16 cellular contexts compared by ENCODE assay signal in the genomic region with DNA sequence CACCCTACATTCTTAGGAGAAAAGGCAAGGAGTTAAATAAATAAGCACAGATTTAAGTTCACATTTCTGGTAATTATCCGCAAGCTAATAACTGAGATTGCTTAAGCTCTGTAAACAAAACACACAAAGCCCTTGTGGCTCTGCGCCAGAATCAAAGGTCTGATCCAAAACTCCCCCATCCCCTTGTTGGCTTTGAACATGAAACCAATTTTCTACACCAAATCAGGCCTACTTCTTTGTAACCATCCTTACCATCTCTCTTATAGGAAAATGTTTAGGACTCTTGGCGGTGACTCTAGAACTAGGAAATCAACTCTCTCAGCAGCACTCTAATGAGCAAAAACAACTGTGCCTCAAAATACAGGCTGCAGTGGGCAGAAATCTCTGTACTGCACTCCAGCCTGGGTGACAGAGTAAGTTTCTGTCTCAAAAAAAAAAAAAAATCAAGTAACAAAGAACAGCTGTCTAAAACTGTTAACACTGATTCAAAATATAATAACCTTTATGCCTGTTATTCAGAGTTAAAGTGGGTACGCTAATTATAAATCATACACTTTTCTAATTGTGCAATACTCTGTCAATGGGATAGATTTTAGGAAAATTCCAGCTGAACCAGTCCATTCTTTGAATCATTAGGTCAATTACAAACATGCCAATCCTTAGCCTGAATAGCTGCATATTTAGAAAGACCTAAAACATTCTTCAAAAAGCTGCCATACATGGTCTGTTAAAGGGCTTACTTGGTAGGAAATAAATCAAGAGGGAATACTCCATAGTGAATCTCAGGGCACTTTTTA. TPM values are rescaled to one million over a fixed set of nuclear protein-coding genes. Genes with fewer than 3 reads are reported as not detected.
A peak's percentile ranks its signal among the peaks of the same experiment; 100 is the strongest.
DNase-seq lines count a peak whose midpoint lies in the region; ATAC-seq, FAIRE-seq and TF ChIP-seq lines count a peak whose summit lies in the region.
"Had no signal": no experiment of that assay in that cellular context is flagged by ENCODE, and none has a peak within 500 bp of the region (broad histone marks: within the 10 kb centered on the region; RNA-seq: fewer than 3 reads in every experiment).

No MANE protein-coding gene starts in this region.

- no peak for FAIRE-seq in K562 (lab: Jason Lieb, UNC)

- TF ChIP-seq RAD21 in K562 (CRISPR knock-in tag; conservative IDR thresholded peaks at IDR 0.05 in 1 of 2, IDR thresholded peaks at IDR 0.05 in 1 of 2), result no peak

- H3K4me3 ChIP-seq in A673 (ENCODE audit: low read depth, low read length, poor library complexity, severe bottlenecking) (no peak overlapping the region), K562 (no peak overlapping the region)

- no peak overlapping the region for H2AFZ ChIP-seq in K562 (ENCODE audit: low read depth, low read length)

- H3K9me3 Mint-ChIP-seq in mesothelial cell of epicardium, result peaks cover 3% of the 10 kb centered on the region
- H3K9me3 Mint-ChIP-seq: activated naive CD8-positive, alpha-beta T cell treated with anti-CD3 and anti-CD28 coated beads, Interleukin-2, amount 10 ng/mL, durations not matched to agents 7 days and 5 days; natural killer cell treated with Interleukin-12 subunit alpha and Interleukin-12 subunit beta and Interleukin-15 and Interleukin-18, amount 100 ng/mL, for 72 hours had no signal

- ATAC-seq in K562, result no peak
- no peak for ATAC-seq in GM18873 (IDR thresholded peaks at IDR 0.05; ENCODE audit: low FRiP score, unreplicated experiment)
- ATAC-seq: activated CD8-positive, alpha-beta T cell treated with anti-CD3 and anti-CD28 coated beads, Interleukin-2, amount 10 ng/mL, durations not matched to agents 7 days and 5 days; natural killer cell treated with Interleukin-12 subunit alpha and Interleukin-12 subunit beta and Interleukin-15 and Interleukin-18, amount 100 ng/mL, for 72 hours had no signal

- H3K9me3 ChIP-seq in A673 (ENCODE audit: low read depth, low read length, poor library complexity, severe bottlenecking) (no peaks in the 10 kb centered on the region), K562 (replicated peaks; ENCODE audit: control insufficient read depth, insufficient read depth, low read depth, low read length) (peaks cover 2% of the 10 kb centered on the region)

- no peaks in the 10 kb centered on the region for H3K36me3 ChIP-seq in A673 (ENCODE audit: insufficient read depth, low read length, poor library complexity, severe bottlenecking)
- peaks cover 11% of the 10 kb centered on the region for H3K36me3 ChIP-seq in K562 (ENCODE audit: control insufficient read depth, insufficient read depth, low read length)

- DNase-seq in A673 (ENCODE audit: low spot score), result peak; percentile 44
- DNase-seq in HT-29 (ENCODE audit: low spot score), result peak; percentile 68
- no peak for DNase-seq in K562 (ENCODE audit: extremely low read depth in 1 of 4, low spot score in 3 of 4)
- no peak for DNase-seq in mesothelial cell of epicardium (ENCODE audit: low spot score in 2 of 2, unreplicated experiment in 2 of 2)
- DNase-seq in stimulated activated CD4-positive, alpha-beta T cell treated with anti-CD3 and anti-CD28 coated beads, Interleukin-4, amount 100 ng/mL, for 1 hour, result no peak
- no peak for DNase-seq in NCI-H128 (lab: John Stamatoyannopoulos, UW; ENCODE audit: unreplicated experiment)
- no peak for DNase-seq in activated naive CD4-positive, alpha-beta T cell treated with Interleukin-2 at 50 U/mL for 16 hours
- DNase-seq: activated CD8-positive, alpha-beta T cell treated with anti-CD3 and anti-CD28 coated beads, Interleukin-2, amount 10 ng/mL, durations not matched to agents 7 days and 5 days; activated naive CD8-positive, alpha-beta T cell treated with anti-CD3 and anti-CD28 coated beads, Interleukin-2, amount 10 ng/mL, durations not matched to agents 7 days and 5 days; effector CD4-positive, alpha-beta T cell; GOT3; KG1; NCI-H524 treated with DMSO at 0.1 percent for 48 hours; stimulated activated naive CD4-positive, alpha-beta T cell had no signal

- no TSS peak for BruUV-seq in A673 (replicated peaks; lab: Mats Ljungman, UMichigan)
- BruUV-seq in K562 (replicated peaks; lab: Mats Ljungman, UMichigan), result no TSS peak

- TF ChIP-seq POLR2A in K562 (conservative IDR thresholded peaks at IDR 0.05), result no peak

- in situ Hi-C loops in K562 (cut with MboI), result no loop called here

- H3K27ac Mint-ChIP-seq in mesothelial cell of epicardium, result peak overlapping the region; percentile 90
- H3K27ac Mint-ChIP-seq: activated CD8-positive, alpha-beta T cell treated with anti-CD3 and anti-CD28 coated beads, Interleukin-2, amount 10 ng/mL, durations not matched to agents 7 days and 5 days; activated naive CD8-positive, alpha-beta T cell treated with anti-CD3 and anti-CD28 coated beads, Interleukin-2, amount 10 ng/mL, durations not matched to agents 7 days and 5 days; natural killer cell treated with Interleukin-12 subunit alpha and Interleukin-12 subunit beta and Interleukin-15 and Interleukin-18, amount 100 ng/mL, for 72 hours had no signal

- peaks cover 30% of the 10 kb centered on the region for H3K4me1 ChIP-seq in A673 (ENCODE audit: insufficient read depth, low read length, poor library complexity, severe bottlenecking)
- peaks cover 37 to 51% of the 10 kb centered on the region in 2 experiments; a peak in 4 of 5 replicates for H3K4me1 ChIP-seq in K562 (replicated peaks in 1 of 2; ENCODE audit: control insufficient read depth in 2 of 2, insufficient read depth in 2 of 2, low read length in 2 of 2)

- WGBS in K562 (ENCODE audit: insufficient coverage, low coverage, missing lambda C conversion rate), result 95% methylated on average over 4 of the region's 4 CpGs

- no peaks in the 10 kb centered on the region for H3K27me3 Mint-ChIP-seq in mesothelial cell of epicardium (ENCODE audit: low read depth)
- H3K27me3 Mint-ChIP-seq: activated naive CD8-positive, alpha-beta T cell treated with anti-CD3 and anti-CD28 coated beads, Interleukin-2, amount 10 ng/mL, durations not matched to agents 7 days and 5 days; natural killer cell treated with Interleukin-12 subunit alpha and Interleukin-12 subunit beta and Interleukin-15 and Interleukin-18, amount 100 ng/mL, for 72 hours had no signal

- intact Hi-C loops in A673 (cut with micrococcal nuclease; ENCODE audit: unreplicated experiment), result no loop called here
- intact Hi-C loops in K562 (cut with micrococcal nuclease), result loop anchor here (2.0 to 10.0 kb wide), 2 partner anchors 101 to 199 kb away; no protein-coding TSS in a partner anchor

- no peaks in the 10 kb centered on the region for H3K9me1 ChIP-seq in K562 (ENCODE audit: control insufficient read depth, insufficient read depth, low read length)

- no peak overlapping the region for H3K4me3 Mint-ChIP-seq in mesothelial cell of epicardium
- H3K4me3 Mint-ChIP-seq: activated CD8-positive, alpha-beta T cell treated with anti-CD3 and anti-CD28 coated beads, Interleukin-2, amount 10 ng/mL, durations not matched to agents 7 days and 5 days; activated naive CD8-positive, alpha-beta T cell treated with anti-CD3 and anti-CD28 coated beads, Interleukin-2, amount 10 ng/mL, durations not matched to agents 7 days and 5 days; natural killer cell treated with Interleukin-12 subunit alpha and Interleukin-12 subunit beta and Interleukin-15 and Interleukin-18, amount 100 ng/mL, for 72 hours had no signal

- H4K20me1 ChIP-seq in K562 (replicated peaks; ENCODE audit: control insufficient read depth, insufficient read depth, low read length), result no peaks in the 10 kb centered on the region

- no peak overlapping the region for H3K4me2 ChIP-seq in K562 (ENCODE audit: insufficient read depth, low read length)

- no peak for TF ChIP-seq EP300 in K562 (IDR thresholded peaks at IDR 0.05; ENCODE audit: low read length)

- H3K27me3 ChIP-seq in A673 (replicated peaks; ENCODE audit: insufficient read depth, low read depth, low read length, poor library complexity) (no peaks in the 10 kb centered on the region), K562 (ENCODE audit: control insufficient read depth in 2 of 2, insufficient read depth in 2 of 2, low read length in 2 of 2) (no peaks in the 10 kb centered on the region)

- no peaks in the 10 kb centered on the region for H3K36me3 Mint-ChIP-seq in mesothelial cell of epicardium
- H3K36me3 Mint-ChIP-seq: natural killer cell treated with Interleukin-12 subunit alpha and Interleukin-12 subunit beta and Interleukin-15 and Interleukin-18, amount 100 ng/mL, for 72 hours had no signal

- POLR2A ChIA-PET in A673 (lab: Charles Lee; ENCODE audit: low non-redundant PET) (interaction anchor here (0.6 to 0.7 kb wide), 2 partner anchors 10 to 123 kb away, joined by 3 to 10 read pairs; no protein-coding TSS in a partner anchor), K562 (lab: Yijun Ruan, JAX) (interaction anchor here (0.7 to 1.2 kb wide), 3 partner anchors 13 to 1979 kb away, joined by 3 to 4 read pairs (median 3); no protein-coding TSS in a partner anchor)

- H3K9ac ChIP-seq in K562 (ENCODE audit: insufficient read depth in 1 of 2, low read depth in 2 of 2, low read length in 2 of 2), result no peak overlapping the region

- H3K79me2 ChIP-seq in K562 (ENCODE audit: control insufficient read depth, insufficient read depth, low read length), result peaks cover 81% of the 10 kb centered on the region

- CTCF ChIA-PET in A673 (lab: Charles Lee) (no interaction called here), K562 (lab: Yijun Ruan, JAX; ENCODE audit: low intra/inter-chr PET ratio) (no interaction called here)

- peaks cover 42% of the 10 kb centered on the region for H3K4me1 Mint-ChIP-seq in mesothelial cell of epicardium

- TF ChIP-seq CTCF in A673 (conservative IDR thresholded peaks at IDR 0.05; ENCODE audit: low read depth, low read length), result no peak
- no peak for TF ChIP-seq CTCF in K562 (IDR thresholded peaks at IDR 0.05 in 2 of 3, conservative IDR thresholded peaks at IDR 0.05 in 1 of 3; ENCODE audit: insufficient read depth in 2 of 3, low read depth in 1 of 3, low read length in 3 of 3)
- no peak for TF ChIP-seq CTCF in mesothelial cell of epicardium (IDR thresholded peaks at IDR 0.05; ENCODE audit: unreplicated experiment)

- peak overlapping the region; percentile 69 for H3K27ac ChIP-seq in A673 (ENCODE audit: low read depth, low read length, poor library complexity, severe bottlenecking)
- H3K27ac ChIP-seq in K562 (ENCODE audit: extremely low read depth, low read depth, low read length), result no peak overlapping the region; the same call in 1 of the 3 replicates

RNA-seq across cellular contexts. Expression of a gene that starts 25.7 kb away (rescaled TPM):
- 42.9 and 52.0 TPM in 2 replicates for total RNA-seq in A673 (2021)
- 24.0 and 28.1 TPM in 2 replicates for total RNA-seq in HT-29 (2014; rRNA removed; shearing (Covaris generic))
- 171 and 231 TPM in 2 replicates for total RNA-seq in K562 (2011; cell fraction: chromatin; rRNA removed; ENCODE audit: low replicate concordance)
- total RNA-seq in K562 (2011; cell fraction: nucleolus; rRNA removed), result 78.9 and 97.5 TPM in 2 replicates
- total RNA-seq in K562 (2011; cell fraction: nucleoplasm; rRNA removed), result 124 and 134 TPM in 2 replicates
- total RNA-seq in K562 (2014; rRNA removed), result 21.7 and 25.7 TPM in 2 replicates
- total RNA-seq in K562 (2014; rRNA removed; fragmentation: Illumina TruSeq; extraction: Trizol), result 37.2 and 42.3 TPM in 2 replicates
- 22.8 and 25.4 TPM in 2 replicates for total RNA-seq in K562 (2015; rRNA removed; fragmentation: Illumina TruSeq; extraction: Trizol)
- 35.8 and 37.3 TPM in 2 replicates for total RNA-seq in K562 (2021)
- polyA plus RNA-seq in K562 (2011; rRNA removed), result 34.4 and 46.1 TPM in 2 replicates
- polyA plus RNA-seq in K562 (2011; cell fraction: cytosol; rRNA removed), result 14.7 and 26.7 TPM in 2 replicates
- 20.7 and 26.2 TPM in 2 replicates for polyA plus RNA-seq in K562 (2011; cell fraction: nucleus; rRNA removed)
- 16.4 and 18.6 TPM in 2 replicates for polyA plus RNA-seq in K562 (2012)
- polyA plus RNA-seq in K562 (2014; fragmentation: Illumina TruSeq; extraction: Trizol), result 24.3 and 26.9 TPM in 2 replicates
- polyA plus RNA-seq in K562 (2014; fragmentation: Nextera tagmentation; extraction: Ambion mirVana), result 10 to 100 TPM in 1 of 2 experiments, 1 to 10 TPM in 1; 9.4 to 10.5 TPM
- polyA plus RNA-seq in K562 (2014; rRNA removed), result 16.7 and 19.5 TPM in 2 replicates
- polyA minus RNA-seq in K562 (2011; rRNA and poly(A)+ RNA removed), result 125 and 134 TPM in 2 replicates
- 43.1 and 44.1 TPM in 2 replicates for polyA minus RNA-seq in K562 (2011; cell fraction: cytosol; rRNA and poly(A)+ RNA removed)
- polyA minus RNA-seq in K562 (2011; cell fraction: nucleus; rRNA and poly(A)+ RNA removed), result 48.1 and 77.4 TPM in 2 replicates
- 6.9 to 7.7 TPM (median 7.4 TPM) in 3 replicates for total RNA-seq in mesothelial cell of epicardium

Comparison
In these comparisons a context has a peak if more than half of its experiments do, and no peak if none do; other contexts are left out.
1. DNase-seq: peak in A673 (single experiment) and HT-29 (single experiment); none in K562 (0 of 4), mesothelial cell of epicardium (0 of 2), stimulated activated CD4-positive, alpha-beta T cell treated with anti-CD3 and anti-CD28 coated beads, Interleukin-4, amount 100 ng/mL, for 1 hour (single experiment), NCI-H128 (single experiment) and activated naive CD4-positive, alpha-beta T cell treated with Interleukin-2 at 50 U/mL for 16 hours (single experiment).